In the genomic region with DNA sequence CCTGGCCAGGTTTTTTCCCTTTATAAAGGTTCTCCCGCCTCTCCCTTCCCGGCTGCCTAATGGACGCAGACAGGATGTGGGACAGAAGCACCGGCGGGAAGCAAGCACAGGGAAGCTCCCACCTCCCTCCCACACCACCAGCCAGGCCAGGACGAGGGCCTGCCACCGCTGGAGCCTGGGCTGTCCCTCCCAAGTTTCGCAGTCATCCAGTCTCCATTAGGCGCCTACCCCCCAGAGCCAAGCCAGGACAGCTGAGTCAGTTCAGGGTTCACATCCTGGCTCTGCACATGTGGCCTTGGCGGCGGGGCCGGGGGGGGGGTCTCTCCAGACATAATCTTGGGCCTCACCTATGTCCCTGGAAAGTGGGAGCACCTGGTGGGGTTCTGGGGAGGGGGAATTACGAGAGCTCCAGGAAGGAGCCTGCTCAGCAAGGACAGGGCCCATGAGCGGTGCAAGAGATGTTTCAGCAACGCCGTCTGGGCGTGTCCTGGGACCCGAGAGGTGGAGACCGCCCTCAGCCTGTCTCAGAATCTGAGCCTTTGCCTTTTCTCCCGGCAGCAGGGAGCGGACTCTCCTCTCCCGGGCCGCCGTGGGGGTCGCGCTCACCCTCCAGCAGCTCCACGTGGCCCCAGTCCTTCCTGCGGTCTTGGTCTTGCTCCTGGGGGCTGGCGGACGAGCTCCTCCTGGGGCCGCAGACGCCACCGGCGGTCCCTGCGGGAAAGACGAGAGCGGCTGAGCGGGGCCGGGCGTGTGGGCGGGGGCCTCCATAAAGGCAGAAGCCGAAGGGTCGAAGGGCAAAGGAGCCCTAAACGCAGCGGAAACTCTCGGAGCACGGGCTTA, we compare ENCODE assay signal across 8 cellular contexts. TPM values are rescaled to one million over a fixed set of nuclear protein-coding genes. Genes with fewer than 3 reads are reported as not detected.
A peak's percentile ranks its signal among the peaks of the same experiment; 100 is the strongest.
DNase-seq lines count a peak whose midpoint lies in the region; ATAC-seq and TF ChIP-seq lines count a peak whose summit lies in the region.

No MANE protein-coding gene starts in this region.

- peaks cover 23% of the 10 kb centered on the region for H3K79me1 ChIP-seq in mesenchymal stem cell (replicated peaks; ENCODE audit: low read length, poor library complexity, severe bottlenecking)

- H3K27me3 ChIP-seq in mesenchymal stem cell (ENCODE audit: control insufficient read depth in 1 of 2, insufficient read depth in 1 of 2, low read length in 2 of 2), result no peaks in the 10 kb centered on the region

- in situ Hi-C loops in ACHN (cut with HindIII; ENCODE audit: low pct_ligation_motif_present, low pct_unique_long_range_greater_than_20kb, low sequenced_read_pairs), result no loop called here

- no peak overlapping the region for H3K23ac ChIP-seq in mesenchymal stem cell (ENCODE audit: low read length in 2 of 2)

- peaks cover 28% of the 10 kb centered on the region for H3K4me1 ChIP-seq in mesenchymal stem cell (ENCODE audit: control insufficient read depth, insufficient read depth, low read depth, low read length)

- H2BK5ac ChIP-seq in mesenchymal stem cell (ENCODE audit: low read depth, low read length, poor library complexity, severe bottlenecking), result no peak overlapping the region

- 11% methylated on average over 47 of the region's 47 CpGs for WGBS in mesenchymal stem cell

- peak overlapping the region; percentile 84 for H2BK15ac ChIP-seq in mesenchymal stem cell (ENCODE audit: low read depth, poor library complexity, severe bottlenecking)

- no peak overlapping the region for H2AK5ac ChIP-seq in mesenchymal stem cell (ENCODE audit: low read length, severe bottlenecking)

- H3K14ac ChIP-seq in mesenchymal stem cell (ENCODE audit: low read length in 2 of 2), result peak overlapping the region in 1 of 2 experiments; percentile 61

- H3K4ac ChIP-seq in mesenchymal stem cell (ENCODE audit: low read depth in 1 of 2, low read length in 2 of 2), result peak overlapping the region; percentile 47 to 77

- H2BK12ac ChIP-seq in mesenchymal stem cell (ENCODE audit: low read length in 2 of 2), result peak overlapping the region; percentile 56 to 63

- peak overlapping the region in 1 of 2 experiments; percentile 94 for H3K18ac ChIP-seq in mesenchymal stem cell (ENCODE audit: low read depth in 1 of 2, low read length in 2 of 2)

- peak overlapping the region; percentile 85 for H3K9ac ChIP-seq in mesenchymal stem cell (ENCODE audit: low read length)

- H3K4me2 ChIP-seq in mesenchymal stem cell (ENCODE audit: low read length, poor library complexity, severe bottlenecking), result peak overlapping the region; percentile 89

- ATAC-seq in GM18517 (IDR thresholded peaks at IDR 0.05; ENCODE audit: unreplicated experiment) (peak; percentile 15), HG03354 (IDR thresholded peaks at IDR 0.05; ENCODE audit: poor library complexity, severe bottlenecking, unreplicated experiment) (peak; percentile 21)

- H2BK120ac ChIP-seq in mesenchymal stem cell (ENCODE audit: low read depth, low read length), result peak overlapping the region; percentile 44

- peak overlapping the region; percentile 90 for H3K4me3 ChIP-seq in coronary artery
- peak overlapping the region; percentile 68 to 97 for H3K4me3 ChIP-seq in mesenchymal stem cell (ENCODE audit: insufficient read depth in 1 of 2, low read depth in 1 of 2, low read length in 2 of 2)

- DNase-seq in ACHN (peak; percentile 61), SK-N-DZ (ENCODE audit: low spot score) (peak; percentile 48), coronary artery (ENCODE audit: low spot score) (no peak), mesenchymal stem cell (peak; percentile 74), substantia nigra (lab: John Stamatoyannopoulos, UW) (no peak), dedifferentiated amniotic fluid mesenchymal stem cell (ENCODE audit: extremely low spot score) (no peak)

- H4K91ac ChIP-seq in mesenchymal stem cell (ENCODE audit: low read length), result peak overlapping the region; percentile 78

- no peaks in the 10 kb centered on the region for H3K9me3 ChIP-seq in mesenchymal stem cell (ENCODE audit: control insufficient read depth, low read length)

- H4K8ac ChIP-seq in mesenchymal stem cell (ENCODE audit: low read length), result peak overlapping the region; percentile 77

- H3K27ac ChIP-seq in coronary artery (no peak overlapping the region), mesenchymal stem cell (ENCODE audit: low read length, poor library complexity, severe bottlenecking) (peak overlapping the region; percentile 55), substantia nigra (ENCODE audit: low read depth, low read length, poor library complexity, severe bottlenecking) (peak overlapping the region; percentile 73)

- no peak for TF ChIP-seq CTCF in coronary artery (IDR thresholded peaks at IDR 0.05)

- peak overlapping the region; percentile 60 for H2AFZ ChIP-seq in mesenchymal stem cell (ENCODE audit: low read depth, low read length)

- peaks cover 21 to 30% of the 10 kb centered on the region in 2 experiments for H3K36me3 ChIP-seq in mesenchymal stem cell (ENCODE audit: control insufficient read depth in 1 of 2, insufficient read depth in 2 of 2, low read depth in 1 of 2, low read length in 2 of 2)

RNA-seq across cellular contexts. Expression of gene POLRMT, which starts 0.9 kb away (rescaled TPM):
- 49.8 and 61.6 TPM in 2 replicates for polyA plus RNA-seq in SK-N-DZ (2014; cell fraction: cytosol; rRNA removed)
- polyA plus RNA-seq in SK-N-DZ (2014; cell fraction: nucleus; rRNA removed), result 285 and 379 TPM in 2 replicates
- 24.9 TPM for polyA plus RNA-seq in mesenchymal stem cell (2013, experiment 1 of 2)
- polyA plus RNA-seq in mesenchymal stem cell (2013, experiment 2 of 2), result 23.7 TPM

RNA-seq across cellular contexts. Expression of gene FGF22, which starts 7.2 kb away (rescaled TPM):
- 1.8 TPM in 1 of 2 replicates, not detected in the other for polyA plus RNA-seq in SK-N-DZ (2014; cell fraction: cytosol; rRNA removed)
- 1.5 and 3.3 TPM in 2 replicates for polyA plus RNA-seq in SK-N-DZ (2014; cell fraction: nucleus; rRNA removed)
- 0.04 TPM for polyA plus RNA-seq in mesenchymal stem cell (2013, experiment 1 of 2)
- polyA plus RNA-seq in mesenchymal stem cell (2013, experiment 2 of 2), result 0.07 TPM

RNA-seq across cellular contexts. Expression of gene RNF126, which starts 30.6 kb away (rescaled TPM):
- 60.8 and 67.6 TPM in 2 replicates for polyA plus RNA-seq in SK-N-DZ (2014; cell fraction: cytosol; rRNA removed)
- 98.8 and 99.8 TPM in 2 replicates for polyA plus RNA-seq in SK-N-DZ (2014; cell fraction: nucleus; rRNA removed)
- polyA plus RNA-seq in mesenchymal stem cell (2013, experiment 1 of 2), result 41.9 TPM
- polyA plus RNA-seq in mesenchymal stem cell (2013, experiment 2 of 2), result 43.6 TPM

RNA-seq across cellular contexts. Expression of gene HCN2, which starts 42.8 kb away (rescaled TPM):
- polyA plus RNA-seq in SK-N-DZ (2014; cell fraction: cytosol; rRNA removed), result 2.9 and 3.2 TPM in 2 replicates
- polyA plus RNA-seq in SK-N-DZ (2014; cell fraction: nucleus; rRNA removed), result 3.0 and 5.0 TPM in 2 replicates
- 2.0 TPM for polyA plus RNA-seq in mesenchymal stem cell (2013, experiment 1 of 2)
- 2.1 TPM for polyA plus RNA-seq in mesenchymal stem cell (2013, experiment 2 of 2)

RNA-seq across cellular contexts. Expression of gene FSTL3, which starts 43.7 kb away (rescaled TPM):
- 13.8 and 27.0 TPM in 2 replicates for polyA plus RNA-seq in SK-N-DZ (2014; cell fraction: cytosol; rRNA removed)
- polyA plus RNA-seq in SK-N-DZ (2014; cell fraction: nucleus; rRNA removed), result 23.3 and 25.4 TPM in 2 replicates
- 33.8 TPM for polyA plus RNA-seq in mesenchymal stem cell (2013, experiment 1 of 2)
- polyA plus RNA-seq in mesenchymal stem cell (2013, experiment 2 of 2), result 36.5 TPM

Comparison
In these comparisons a context has a peak if more than half of its experiments do, and no peak if none do; other contexts are left out.
1. DNase-seq: peak in ACHN (single experiment), SK-N-DZ (single experiment) and mesenchymal stem cell (single experiment); none in coronary artery (single experiment), substantia nigra (0 of 49) and dedifferentiated amniotic fluid mesenchymal stem cell (single experiment).
2. H3K27ac ChIP-seq: peak in mesenchymal stem cell (single experiment) and substantia nigra (single experiment); none in coronary artery (0 of 2).